Comparison of ENCODE assay signal across 33 cellular contexts in the genomic region with DNA sequence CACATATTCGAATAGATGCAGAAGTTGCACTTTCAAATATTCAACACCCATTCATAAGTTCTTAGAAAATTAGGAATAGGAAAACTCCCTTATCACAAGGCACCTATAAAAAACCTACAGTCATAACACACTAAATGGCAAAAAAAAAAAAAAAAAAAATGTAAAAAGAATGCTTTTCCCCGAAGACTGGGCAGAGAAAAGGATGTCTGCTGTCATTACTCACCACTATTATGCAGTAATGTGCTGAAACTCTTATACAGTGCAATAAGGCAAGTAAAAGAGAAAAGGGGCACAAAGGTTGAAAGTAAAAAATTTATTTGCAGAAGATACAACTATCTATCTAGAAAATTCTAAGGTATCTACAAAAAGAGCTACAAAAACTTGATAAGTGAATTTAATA.
"Had no signal": no experiment of that assay in that cellular context is flagged by ENCODE, and none has a peak within 500 bp of the region (broad histone marks: within the 10 kb centered on the region; RNA-seq: fewer than 3 reads in every experiment).

No MANE protein-coding gene starts in this region.

- H3K27ac ChIP-seq: brain microvascular endothelial cell, Peyer's patch, SJSA1 had no signal

- H3K27me3 ChIP-seq: brain microvascular endothelial cell, MG63, Peyer's patch, SJSA1 had no signal

- H3K4me1 ChIP-seq: Peyer's patch, SJSA1 had no signal

- H3K4me3 Mint-ChIP-seq: activated CD4-positive, alpha-beta T cell treated with anti-CD3 and anti-CD28 coated beads, Interleukin-2, amount 10 ng/mL, durations not matched to agents 24 days and 14 days; activated CD8-positive, alpha-beta T cell treated with anti-CD3 and anti-CD28 coated beads for 36 hours; activated naive CD4-positive, alpha-beta T cell treated with anti-CD3 and anti-CD28 coated beads for 36 hours; activated naive CD8-positive, alpha-beta T cell; activated naive CD8-positive, alpha-beta T cell treated with anti-CD3 and anti-CD28 coated beads, Interleukin-2, amount 50 U/mL, for 24 hours; activated T-cell treated with anti-CD3 and anti-CD28 coated beads, Interleukin-2, amount 50 U/mL, for 72 hours; T-helper 1 cell treated with Interleukin-12 subunit alpha and Interleukin-12 subunit beta and Interleukin-4 antibody, amounts not matched to agents 30 μg/mL and 1 μg/mL, for 36 hours; T-helper 2 cell treated with Interferon-gamma antibody and Interleukin-4, amounts not matched to agents 5 μg/mL and 100 μg/mL, for 36 hours had no signal

- DNase-seq: activated CD4-positive, alpha-beta T cell treated with anti-CD3 and anti-CD28 coated beads, Interleukin-2, amount 10 ng/mL, durations not matched to agents 24 days and 14 days; activated CD4-positive, alpha-beta T cell treated with anti-CD3 and anti-CD28 coated beads, Interleukin-2, amount 50 U/mL, for 4 hours; activated CD8-positive, alpha-beta T cell treated with anti-CD3 and anti-CD28 coated beads for 36 hours; activated gamma-delta T cell; activated naive CD4-positive, alpha-beta T cell treated with anti-CD3 and anti-CD28 coated beads for 36 hours; activated naive CD8-positive, alpha-beta T cell treated with anti-CD3 and anti-CD28 coated beads, Interleukin-2, amount 50 U/mL, for 24 hours; activated T-cell treated with anti-CD3 and anti-CD28 coated beads, Interleukin-2, amount 50 U/mL, for 1 hour; activated T-cell treated with anti-CD3 and anti-CD28 coated beads, Interleukin-2, amount 50 U/mL, for 72 hours; anterior cingulate cortex; brain microvascular endothelial cell; central memory CD4-positive, alpha-beta T cell; MG63; NCI-H1048; NCI-H1105 treated with DMSO at 0.1 percent for 48 hours; NCI-H146; NCI-H187; NCI-H2029 treated with DMSO at 0.1 percent for 48 hours; NCI-H2107; NCI-H2171; NCI-H510A; NCI-H526; NCI-H748 treated with DMSO at 0.1 percent for 48 hours; NK-92 treated with Interleukin-12 subunit alpha and Interleukin-12 subunit beta, amount 100 ng/mL, for 24 hours; PC-3; Peyer's patch; RPMI8226; SHP77 treated with DMSO at 0.1 percent for 48 hours; SK-N-SH had no signal

- H3K36me3 ChIP-seq: brain microvascular endothelial cell, MG63, Peyer's patch, SJSA1 had no signal

- H3K9me3 Mint-ChIP-seq: activated CD8-positive, alpha-beta T cell treated with anti-CD3 and anti-CD28 coated beads for 36 hours; activated naive CD4-positive, alpha-beta T cell treated with anti-CD3 and anti-CD28 coated beads for 36 hours; activated naive CD8-positive, alpha-beta T cell treated with anti-CD3 and anti-CD28 coated beads, Interleukin-2, amount 50 U/mL, for 24 hours; T-helper 2 cell treated with Interferon-gamma antibody and Interleukin-4, amounts not matched to agents 5 μg/mL and 100 μg/mL, for 36 hours had no signal

- H3K27me3 Mint-ChIP-seq: activated CD4-positive, alpha-beta T cell treated with anti-CD3 and anti-CD28 coated beads, Interleukin-2, amount 10 ng/mL, durations not matched to agents 24 days and 14 days; activated naive CD8-positive, alpha-beta T cell had no signal

- H3K4me3 ChIP-seq: MG63, Peyer's patch, SJSA1 had no signal

- H3K36me3 Mint-ChIP-seq: activated naive CD8-positive, alpha-beta T cell had no signal

- H3K9ac ChIP-seq: SK-N-SH had no signal

- H3K9me3 ChIP-seq: MG63, Peyer's patch, SJSA1, SK-N-SH had no signal

- H3K27ac Mint-ChIP-seq: activated CD4-positive, alpha-beta T cell treated with anti-CD3 and anti-CD28 coated beads, Interleukin-2, amount 10 ng/mL, durations not matched to agents 24 days and 14 days; activated CD8-positive, alpha-beta T cell treated with anti-CD3 and anti-CD28 coated beads for 36 hours; activated naive CD4-positive, alpha-beta T cell treated with anti-CD3 and anti-CD28 coated beads for 36 hours; activated naive CD8-positive, alpha-beta T cell; activated naive CD8-positive, alpha-beta T cell treated with anti-CD3 and anti-CD28 coated beads, Interleukin-2, amount 50 U/mL, for 24 hours; activated T-cell treated with anti-CD3 and anti-CD28 coated beads, Interleukin-2, amount 50 U/mL, for 72 hours; activated T-helper 2 cell treated with anti-CD3 and anti-CD28 coated beads, Interferon-gamma antibody, Interleukin-2, Interleukin-4, amounts not matched to agents 10 μg/mL and 5 μg/mL and 100 μg/mL, durations not matched to agents 14 hours and 24 hours and 36 hours; T-helper 1 cell treated with Interleukin-12 subunit alpha and Interleukin-12 subunit beta and Interleukin-4 antibody, amounts not matched to agents 30 μg/mL and 1 μg/mL, for 36 hours; T-helper 2 cell treated with Interferon-gamma antibody and Interleukin-4, amounts not matched to agents 5 μg/mL and 100 μg/mL, for 36 hours had no signal

- H3K4me2 ChIP-seq: SK-N-SH had no signal
